Comparison of ENCODE assay signal across 19 cellular contexts in genomic region chr10:51419416-51420093, GRCh38.
"Had no signal": no experiment of that assay in that cellular context is flagged by ENCODE, and none has a peak within 500 bp of the region (broad histone marks: within the 10 kb centered on the region; RNA-seq: fewer than 3 reads in every experiment).

No MANE protein-coding gene starts in this region.

- H3K27me3 ChIP-seq: SJCRH30 had no signal

- FAIRE-seq: RCC 7860 had no signal

- H3K4me1 ChIP-seq: SJCRH30 had no signal

- H3K9me3 ChIP-seq: SJCRH30 had no signal

- H3K27ac ChIP-seq: KMS-11, SJCRH30, SK-N-MC had no signal

- H3K4me2 ChIP-seq: KMS-11 had no signal

- H3K4me3 ChIP-seq: SJCRH30, SK-N-MC had no signal

- H3K36me3 ChIP-seq: SJCRH30 had no signal

- DNase-seq: IMR-90, MV-4-11, NCI-H1048, NCI-H1105, NCI-H1417, NCI-H1436 treated with DMSO at 0.1 percent for 48 hours, NCI-H1694, NCI-H187 treated with DMSO at 0.1 percent for 48 hours, NCI-H2029 treated with DMSO at 0.1 percent for 48 hours, NCI-H2227 treated with DMSO at 0.1 percent for 48 hours, NCI-H524 treated with DMSO at 0.1 percent for 48 hours, NCI-H69, NCI-H774, RPMI8226, SHP77 treated with DMSO at 0.1 percent for 48 hours, SJCRH30 had no signal

- H3K9ac ChIP-seq: KMS-11 had no signal
